In the genomic region with DNA sequence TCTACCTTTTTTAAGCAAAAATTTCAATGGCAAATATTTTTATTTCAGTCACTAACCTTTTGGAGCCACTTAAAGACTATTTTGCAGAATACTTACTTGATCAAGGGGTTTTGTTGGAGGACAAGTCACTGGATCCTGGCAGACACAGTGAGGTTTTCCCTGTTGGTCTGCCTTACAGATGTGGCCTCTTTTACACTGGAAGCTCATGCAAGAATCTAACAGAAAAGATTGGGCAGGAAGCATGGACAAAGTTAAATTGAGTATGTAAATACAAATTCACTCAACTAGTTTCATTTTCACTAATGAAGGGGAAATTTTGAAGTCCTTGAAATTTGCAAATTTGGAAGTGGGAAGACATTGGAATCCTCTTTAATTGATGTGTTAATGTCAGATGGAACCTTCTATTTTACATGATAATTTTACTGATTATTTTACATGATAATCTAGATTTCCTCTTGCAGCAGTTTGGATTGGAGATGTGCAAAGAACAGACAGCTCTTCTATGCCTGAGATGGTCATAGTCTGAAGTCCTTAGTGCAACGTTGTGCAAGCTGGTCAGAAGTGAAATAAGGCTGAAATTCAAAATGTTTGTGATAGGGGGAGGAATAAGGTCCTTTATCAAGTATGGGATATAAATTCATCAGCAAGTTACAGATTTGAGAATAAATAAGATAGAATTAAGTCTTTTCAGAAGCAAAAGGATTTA, we compare ENCODE assay signal across 1 cellular context.
A peak's percentile ranks its signal among the peaks of the same experiment; 100 is the strongest.
TF ChIP-seq lines count a peak whose summit lies in the region.

No MANE protein-coding gene starts in this region.

TF ChIP-seq in HepG2, 621 proteins besides CTCF, POLR2A, EP300 and RAD21 (continues in another document):
- TF ChIP-seq ZSCAN30 (CRISPR knock-in tag; IDR thresholded peaks at IDR 0.05) (no peak), HNRNPLL (IDR thresholded peaks at IDR 0.05; ENCODE audit: low read depth, low read length, poor library complexity, severe bottlenecking) (no peak), SMAD3 (CRISPR knock-in tag; IDR thresholded peaks at IDR 0.05) (no peak), ZNF788 (CRISPR knock-in tag; IDR thresholded peaks at IDR 0.05; ENCODE audit: borderline replicate concordance) (no peak), ZMYM2 (CRISPR knock-in tag; IDR thresholded peaks at IDR 0.05) (no peak), CEBPG (CRISPR knock-in tag; IDR thresholded peaks at IDR 0.05) (peak; percentile 31; the same call in 1 of the 2 replicates), RFX1 (IDR thresholded peaks at IDR 0.05) (no peak), ARID3A (IDR thresholded peaks at IDR 0.05; ENCODE audit: low read depth, low read length) (peak; percentile 29; the same call in 1 of the 2 replicates), ZNF232 (CRISPR knock-in tag; IDR thresholded peaks at IDR 0.05; ENCODE audit: borderline replicate concordance) (no peak), PRDM4 (CRISPR knock-in tag; IDR thresholded peaks at IDR 0.05; ENCODE audit: borderline replicate concordance) (no peak), ZMYM4 (CRISPR knock-in tag; IDR thresholded peaks at IDR 0.05) (no peak), GMEB1 (CRISPR knock-in tag; IDR thresholded peaks at IDR 0.05; ENCODE audit: borderline replicate concordance) (no peak), GABPB1 (CRISPR knock-in tag; IDR thresholded peaks at IDR 0.05) (no peak), NR2F6 (IDR thresholded peaks at IDR 0.05) (no peak), NR2F6 (CRISPR knock-in tag; IDR thresholded peaks at IDR 0.05) (no peak), ZFP36L2 (CRISPR knock-in tag; IDR thresholded peaks at IDR 0.05) (no peak), AHDC1 (CRISPR knock-in tag; IDR thresholded peaks at IDR 0.05; ENCODE audit: borderline replicate concordance) (0 out of 2 replicates have a peak, but pooled peaks have one; percentile 16), AHR (CRISPR knock-in tag; IDR thresholded peaks at IDR 0.05) (no peak), TGIF2 (CRISPR knock-in tag; IDR thresholded peaks at IDR 0.05) (no peak), NFIB (CRISPR knock-in tag; IDR thresholded peaks at IDR 0.05; ENCODE audit: borderline replicate concordance) (no peak), NR2F1 (CRISPR knock-in tag; IDR thresholded peaks at IDR 0.05) (no peak), NCOR1 (IDR thresholded peaks at IDR 0.05; ENCODE audit: borderline replicate concordance, low read length) (peak; percentile 79), ZNF468 (CRISPR knock-in tag; IDR thresholded peaks at IDR 0.05) (no peak), ARNT2 (CRISPR knock-in tag; IDR thresholded peaks at IDR 0.05; ENCODE audit: low read depth) (no peak), SP2 (CRISPR knock-in tag; IDR thresholded peaks at IDR 0.05) (no peak), HNF4A (CRISPR knock-in tag; IDR thresholded peaks at IDR 0.05) (peak; percentile 86), MNT (IDR thresholded peaks at IDR 0.05) (no peak), ZNF510 (CRISPR knock-in tag; IDR thresholded peaks at IDR 0.05; ENCODE audit: low read depth) (no peak), ZNF496 (CRISPR knock-in tag; IDR thresholded peaks at IDR 0.05; ENCODE audit: insufficient replicate concordance) (no peak), PBX3 (CRISPR knock-in tag; IDR thresholded peaks at IDR 0.05; ENCODE audit: borderline replicate concordance) (no peak), TOE1 (CRISPR knock-in tag; IDR thresholded peaks at IDR 0.05) (no peak)
- TF ChIP-seq, protein P1, sequence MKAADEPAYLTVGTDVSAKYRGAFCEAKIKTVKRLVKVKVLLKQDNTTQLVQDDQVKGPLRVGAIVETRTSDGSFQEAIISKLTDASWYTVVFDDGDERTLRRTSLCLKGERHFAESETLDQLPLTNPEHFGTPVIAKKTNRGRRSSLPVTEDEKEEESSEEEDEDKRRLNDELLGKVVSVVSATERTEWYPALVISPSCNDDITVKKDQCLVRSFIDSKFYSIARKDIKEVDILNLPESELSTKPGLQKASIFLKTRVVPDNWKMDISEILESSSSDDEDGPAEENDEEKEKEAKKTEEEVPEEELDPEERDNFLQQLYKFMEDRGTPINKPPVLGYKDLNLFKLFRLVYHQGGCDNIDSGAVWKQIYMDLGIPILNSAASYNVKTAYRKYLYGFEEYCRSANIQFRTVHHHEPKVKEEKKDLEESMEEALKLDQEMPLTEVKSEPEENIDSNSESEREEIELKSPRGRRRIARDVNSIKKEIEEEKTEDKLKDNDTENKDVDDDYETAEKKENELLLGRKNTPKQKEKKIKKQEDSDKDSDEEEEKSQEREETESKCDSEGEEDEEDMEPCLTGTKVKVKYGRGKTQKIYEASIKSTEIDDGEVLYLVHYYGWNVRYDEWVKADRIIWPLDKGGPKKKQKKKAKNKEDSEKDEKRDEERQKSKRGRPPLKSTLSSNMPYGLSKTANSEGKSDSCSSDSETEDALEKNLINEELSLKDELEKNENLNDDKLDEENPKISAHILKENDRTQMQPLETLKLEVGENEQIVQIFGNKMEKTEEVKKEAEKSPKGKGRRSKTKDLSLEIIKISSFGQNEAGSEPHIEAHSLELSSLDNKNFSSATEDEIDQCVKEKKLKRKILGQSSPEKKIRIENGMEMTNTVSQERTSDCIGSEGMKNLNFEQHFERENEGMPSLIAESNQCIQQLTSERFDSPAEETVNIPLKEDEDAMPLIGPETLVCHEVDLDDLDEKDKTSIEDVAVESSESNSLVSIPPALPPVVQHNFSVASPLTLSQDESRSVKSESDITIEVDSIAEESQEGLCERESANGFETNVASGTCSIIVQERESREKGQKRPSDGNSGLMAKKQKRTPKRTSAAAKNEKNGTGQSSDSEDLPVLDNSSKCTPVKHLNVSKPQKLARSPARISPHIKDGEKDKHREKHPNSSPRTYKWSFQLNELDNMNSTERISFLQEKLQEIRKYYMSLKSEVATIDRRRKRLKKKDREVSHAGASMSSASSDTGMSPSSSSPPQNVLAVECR (CRISPR knock-in tag; IDR thresholded peaks at IDR 0.05; ENCODE audit: borderline replicate concordance) = no peak
- TF ChIP-seq, protein P2, sequence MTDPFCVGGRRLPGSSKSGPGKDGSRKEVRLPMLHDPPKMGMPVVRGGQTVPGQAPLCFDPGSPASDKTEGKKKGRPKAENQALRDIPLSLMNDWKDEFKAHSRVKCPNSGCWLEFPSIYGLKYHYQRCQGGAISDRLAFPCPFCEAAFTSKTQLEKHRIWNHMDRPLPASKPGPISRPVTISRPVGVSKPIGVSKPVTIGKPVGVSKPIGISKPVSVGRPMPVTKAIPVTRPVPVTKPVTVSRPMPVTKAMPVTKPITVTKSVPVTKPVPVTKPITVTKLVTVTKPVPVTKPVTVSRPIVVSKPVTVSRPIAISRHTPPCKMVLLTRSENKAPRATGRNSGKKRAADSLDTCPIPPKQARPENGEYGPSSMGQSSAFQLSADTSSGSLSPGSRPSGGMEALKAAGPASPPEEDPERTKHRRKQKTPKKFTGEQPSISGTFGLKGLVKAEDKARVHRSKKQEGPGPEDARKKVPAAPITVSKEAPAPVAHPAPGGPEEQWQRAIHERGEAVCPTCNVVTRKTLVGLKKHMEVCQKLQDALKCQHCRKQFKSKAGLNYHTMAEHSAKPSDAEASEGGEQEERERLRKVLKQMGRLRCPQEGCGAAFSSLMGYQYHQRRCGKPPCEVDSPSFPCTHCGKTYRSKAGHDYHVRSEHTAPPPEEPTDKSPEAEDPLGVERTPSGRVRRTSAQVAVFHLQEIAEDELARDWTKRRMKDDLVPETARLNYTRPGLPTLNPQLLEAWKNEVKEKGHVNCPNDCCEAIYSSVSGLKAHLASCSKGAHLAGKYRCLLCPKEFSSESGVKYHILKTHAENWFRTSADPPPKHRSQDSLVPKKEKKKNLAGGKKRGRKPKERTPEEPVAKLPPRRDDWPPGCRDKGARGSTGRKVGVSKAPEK (CRISPR knock-in tag; IDR thresholded peaks at IDR 0.05; ENCODE audit: borderline replicate concordance) = no peak
